Comparison of ENCODE assay signal across 1 cellular context in genomic region chr14:106417224-106418049, GRCh38.
TF ChIP-seq lines count a peak whose summit lies in the region.

No MANE protein-coding gene starts in this region.

TF ChIP-seq in SK-N-SH, 30 proteins besides CTCF, POLR2A, EP300 and RAD21 (continued from another document):
- TF ChIP-seq, protein P1, sequence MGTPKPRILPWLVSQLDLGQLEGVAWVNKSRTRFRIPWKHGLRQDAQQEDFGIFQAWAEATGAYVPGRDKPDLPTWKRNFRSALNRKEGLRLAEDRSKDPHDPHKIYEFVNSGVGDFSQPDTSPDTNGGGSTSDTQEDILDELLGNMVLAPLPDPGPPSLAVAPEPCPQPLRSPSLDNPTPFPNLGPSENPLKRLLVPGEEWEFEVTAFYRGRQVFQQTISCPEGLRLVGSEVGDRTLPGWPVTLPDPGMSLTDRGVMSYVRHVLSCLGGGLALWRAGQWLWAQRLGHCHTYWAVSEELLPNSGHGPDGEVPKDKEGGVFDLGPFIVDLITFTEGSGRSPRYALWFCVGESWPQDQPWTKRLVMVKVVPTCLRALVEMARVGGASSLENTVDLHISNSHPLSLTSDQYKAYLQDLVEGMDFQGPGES (IDR thresholded peaks at IDR 0.05; ENCODE audit: low read depth, low read length): no peak
- no peak for TF ChIP-seq MEF2A (IDR thresholded peaks at IDR 0.05; ENCODE audit: borderline replicate concordance, low read depth)
- no peak for TF ChIP-seq CHD2 (IDR thresholded peaks at IDR 0.05; ENCODE audit: low read length, partially characterized antibody)
